ENCODE assay signal across 8 cellular contexts in the genomic region with DNA sequence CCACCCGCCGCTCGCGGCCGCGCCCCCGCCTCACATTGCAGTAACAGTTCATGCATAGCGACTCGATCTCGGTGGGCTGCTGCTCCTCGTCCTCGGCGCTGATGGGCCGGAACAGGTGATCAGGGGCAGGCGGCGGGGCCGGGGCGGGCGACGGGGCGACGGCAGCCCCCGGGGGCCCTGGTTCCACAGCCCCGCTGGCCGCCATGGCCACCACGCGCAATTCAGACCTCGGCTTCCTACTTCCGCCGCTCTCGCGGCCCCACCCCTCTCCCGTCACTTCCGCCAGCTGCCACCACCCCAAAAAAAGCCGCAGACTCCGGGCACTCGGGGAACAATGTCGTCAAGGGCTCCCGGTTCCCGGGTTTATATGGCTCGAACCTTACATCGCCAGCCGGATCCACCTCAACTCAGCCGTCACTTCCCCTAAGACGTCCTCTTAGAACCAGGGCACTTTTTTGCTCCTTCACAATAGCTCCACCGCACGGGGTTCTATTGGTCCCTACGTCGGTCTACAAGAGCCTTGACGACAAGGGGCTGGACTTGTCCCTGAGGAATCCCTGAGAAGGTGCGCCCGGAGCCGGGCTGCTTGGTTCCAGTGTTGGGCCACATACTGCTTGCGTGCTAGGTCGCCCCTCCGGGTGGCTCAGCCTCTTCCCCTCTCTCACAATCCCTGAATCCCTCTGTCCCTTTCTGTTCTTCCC. TPM values are rescaled to one million over a fixed set of nuclear protein-coding genes. Genes with fewer than 3 reads are reported as not detected.
DNase-seq lines count a peak whose midpoint lies in the region; ATAC-seq, FAIRE-seq and TF ChIP-seq lines count a peak whose summit lies in the region.

A gene with protein sequence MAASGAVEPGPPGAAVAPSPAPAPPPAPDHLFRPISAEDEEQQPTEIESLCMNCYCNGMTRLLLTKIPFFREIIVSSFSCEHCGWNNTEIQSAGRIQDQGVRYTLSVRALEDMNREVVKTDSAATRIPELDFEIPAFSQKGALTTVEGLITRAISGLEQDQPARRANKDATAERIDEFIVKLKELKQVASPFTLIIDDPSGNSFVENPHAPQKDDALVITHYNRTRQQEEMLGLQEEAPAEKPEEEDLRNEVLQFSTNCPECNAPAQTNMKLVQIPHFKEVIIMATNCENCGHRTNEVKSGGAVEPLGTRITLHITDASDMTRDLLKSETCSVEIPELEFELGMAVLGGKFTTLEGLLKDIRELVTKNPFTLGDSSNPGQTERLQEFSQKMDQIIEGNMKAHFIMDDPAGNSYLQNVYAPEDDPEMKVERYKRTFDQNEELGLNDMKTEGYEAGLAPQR (minus strand): TSS at position 238 of the 701 bp plus-strand sequence. CDS start 33 bp downstream, at position 205.

- H3K9me3 Mint-ChIP-seq in WTC11: no peaks in the 10 kb centered on the region

- no peaks in the 10 kb centered on the region for H4K20me1 ChIP-seq in mammary epithelial cell (ENCODE audit: insufficient read depth, low read length)

- no peak for FAIRE-seq in small intestine (lab: Jason Lieb, UNC)

- in situ Hi-C loops in mammary epithelial cell (cut with MboI; ENCODE audit: low sequenced_read_pairs in 2 of 2): loop anchor here in 1 of 2 donors (5.0 kb wide), 1 partner anchor 314 kb away; no protein-coding TSS in a partner anchor

- peaks cover 40% of the 10 kb centered on the region for H3K36me3 Mint-ChIP-seq in WTC11

- peak within 1 kb of the TSS; percentile 61 for H3K27ac Mint-ChIP-seq in WTC11

- H3K4me3 Mint-ChIP-seq in WTC11: peak within 1 kb of the TSS; percentile 94

- peak; percentile 80 for ATAC-seq in HG02981 (IDR thresholded peaks at IDR 0.05; ENCODE audit: unreplicated experiment)
- peak; percentile 66 for ATAC-seq in WTC11

- peak within 1 kb of the TSS; percentile 61 to 83 (median 81) for H3K4me3 ChIP-seq in mammary epithelial cell (replicated peaks in 1 of 3; ENCODE audit: insufficient read depth in 1 of 3, low read depth in 2 of 3, low read length in 3 of 3)
- peak within 1 kb of the TSS; percentile 87 to 89 for H3K4me3 ChIP-seq in small intestine (ENCODE audit: low read depth in 1 of 2, low read length in 2 of 2)

- H3K79me2 ChIP-seq in mammary epithelial cell (ENCODE audit: insufficient read depth, low read length): peaks cover 35% of the 10 kb centered on the region

- CTCF ChIA-PET in WTC11 (lab: Charles Lee): interaction anchor here (0.6 to 8.7 kb wide), 10 partner anchors 44 to 351 kb away, joined by 3 to 358 read pairs (median 4); a partner anchor contains a TSS
- CTCF ChIA-PET in mammary epithelial cell (lab: Charles Lee; ENCODE audit: low non-redundant PET): interaction anchor here (0.6 kb wide), 1 partner anchor 356 kb away, joined by 3 read pairs; a partner anchor contains a TSS

- H3K9me3 ChIP-seq in mammary epithelial cell (replicated peaks; ENCODE audit: insufficient read depth, low read length) (no peaks in the 10 kb centered on the region), small intestine (ENCODE audit: control insufficient read depth, low read depth) (no peaks in the 10 kb centered on the region)

- H3K9ac ChIP-seq in mammary epithelial cell (ENCODE audit: insufficient read depth, low read length): peak within 1 kb of the TSS; percentile 90

- POLR2A ChIA-PET in WTC11 (lab: Charles Lee): no interaction called here

- H3K36me3 ChIP-seq in mammary epithelial cell (ENCODE audit: insufficient read depth, low read length) (peaks cover 24% of the 10 kb centered on the region), small intestine (ENCODE audit: control insufficient read depth in 2 of 2, insufficient read depth in 2 of 2, low read length in 2 of 2) (peaks cover 11 to 15% of the 10 kb centered on the region in 2 donors)

- dilution Hi-C loops in mammary epithelial cell (cut with HindIII; ENCODE audit: low sequenced_read_pairs): loop anchor here (25.0 kb wide), 1 partner anchor 324 kb away; no protein-coding TSS in a partner anchor

- peaks cover 23% of the 10 kb centered on the region for H3K27me3 Mint-ChIP-seq in WTC11 (ENCODE audit: low read depth)

- H3K4me2 ChIP-seq in mammary epithelial cell (ENCODE audit: insufficient read depth, low read depth, low read length): peak within 1 kb of the TSS; percentile 92

- peak; percentile 65 for DNase-seq in SIG-M5 treated with dmso at 0.1 percent for 504 hours (lab: John Stamatoyannopoulos, UW; ENCODE audit: unreplicated experiment)
- no peak for DNase-seq in SIG-M5 (lab: John Stamatoyannopoulos, UW)
- DNase-seq in NCI-H2171 treated with DMSO at 0.1 percent for 48 hours (lab: John Stamatoyannopoulos, UW): peak; percentile 82
- DNase-seq in WTC11 (ENCODE audit: low spot score): peak; percentile 72
- peak; percentile 55 for DNase-seq in mammary epithelial cell
- peak; percentile 86 for DNase-seq in iPS-NIHi7 (ENCODE audit: extremely low spot score)
- DNase-seq in small intestine: peak; percentile 88

- BruUV-seq in mammary epithelial cell (replicated peaks; lab: Mats Ljungman, UMichigan): TSS peak; percentile 90

- 2% methylated on average over 23 of the region's 56 CpGs for WGBS in mammary epithelial cell (ENCODE audit: low coverage, missing lambda C conversion rate)
- WGBS in small intestine, 3 donors: 0 to 1% (median 1%) methylated on average over 45 to 56 of the region's 56 CpGs

- peak within 1 kb of the TSS; percentile 75 for H3K27ac ChIP-seq in mammary epithelial cell (ENCODE audit: insufficient read depth, low read depth, low read length)
- H3K27ac ChIP-seq in small intestine (ENCODE audit: low read depth in 1 of 2, low read length in 1 of 2): peak within 1 kb of the TSS; percentile 79 to 84

- peaks cover 22% of the 10 kb centered on the region for H3K4me1 Mint-ChIP-seq in WTC11

- H3K4me1 ChIP-seq in mammary epithelial cell (ENCODE audit: insufficient read depth, low read length): peaks cover 14% of the 10 kb centered on the region
- peaks cover 6 to 8% of the 10 kb centered on the region in 2 donors for H3K4me1 ChIP-seq in small intestine (ENCODE audit: control insufficient read depth in 2 of 2, insufficient read depth in 1 of 2, low read depth in 1 of 2, low read length in 1 of 2)

- intact Hi-C loops in mammary epithelial cell (cut with micrococcal nuclease): loop anchor here (2.0 kb wide), 1 partner anchor 443 kb away; no protein-coding TSS in a partner anchor

- H3K27me3 ChIP-seq in mammary epithelial cell (ENCODE audit: insufficient read depth, low read length) (no peaks in the 10 kb centered on the region), small intestine (ENCODE audit: control insufficient read depth in 2 of 2, insufficient read depth in 2 of 2, low read length in 2 of 2) (no peaks in the 10 kb centered on the region)

- TF ChIP-seq CTCF in WTC11 (IDR thresholded peaks at IDR 0.05) (no peak), mammary epithelial cell (conservative IDR thresholded peaks at IDR 0.05 in 1 of 2, IDR thresholded peaks at IDR 0.05 in 1 of 2; ENCODE audit: extremely low read depth in 1 of 2, insufficient read depth in 1 of 2, low read depth in 1 of 2, low read length in 2 of 2) (no peak)

- peak within 1 kb of the TSS; percentile 91 for H2AFZ ChIP-seq in mammary epithelial cell (ENCODE audit: low read depth, low read length)

TF ChIP-seq in WTC11, 78 proteins besides CTCF, POLR2A, EP300 and RAD21 (continues in another document):
- TF ChIP-seq, protein P1, sequence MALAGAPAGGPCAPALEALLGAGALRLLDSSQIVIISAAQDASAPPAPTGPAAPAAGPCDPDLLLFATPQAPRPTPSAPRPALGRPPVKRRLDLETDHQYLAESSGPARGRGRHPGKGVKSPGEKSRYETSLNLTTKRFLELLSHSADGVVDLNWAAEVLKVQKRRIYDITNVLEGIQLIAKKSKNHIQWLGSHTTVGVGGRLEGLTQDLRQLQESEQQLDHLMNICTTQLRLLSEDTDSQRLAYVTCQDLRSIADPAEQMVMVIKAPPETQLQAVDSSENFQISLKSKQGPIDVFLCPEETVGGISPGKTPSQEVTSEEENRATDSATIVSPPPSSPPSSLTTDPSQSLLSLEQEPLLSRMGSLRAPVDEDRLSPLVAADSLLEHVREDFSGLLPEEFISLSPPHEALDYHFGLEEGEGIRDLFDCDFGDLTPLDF (CRISPR knock-in tag; IDR thresholded peaks at IDR 0.05): no peak
- TF ChIP-seq, protein P2, sequence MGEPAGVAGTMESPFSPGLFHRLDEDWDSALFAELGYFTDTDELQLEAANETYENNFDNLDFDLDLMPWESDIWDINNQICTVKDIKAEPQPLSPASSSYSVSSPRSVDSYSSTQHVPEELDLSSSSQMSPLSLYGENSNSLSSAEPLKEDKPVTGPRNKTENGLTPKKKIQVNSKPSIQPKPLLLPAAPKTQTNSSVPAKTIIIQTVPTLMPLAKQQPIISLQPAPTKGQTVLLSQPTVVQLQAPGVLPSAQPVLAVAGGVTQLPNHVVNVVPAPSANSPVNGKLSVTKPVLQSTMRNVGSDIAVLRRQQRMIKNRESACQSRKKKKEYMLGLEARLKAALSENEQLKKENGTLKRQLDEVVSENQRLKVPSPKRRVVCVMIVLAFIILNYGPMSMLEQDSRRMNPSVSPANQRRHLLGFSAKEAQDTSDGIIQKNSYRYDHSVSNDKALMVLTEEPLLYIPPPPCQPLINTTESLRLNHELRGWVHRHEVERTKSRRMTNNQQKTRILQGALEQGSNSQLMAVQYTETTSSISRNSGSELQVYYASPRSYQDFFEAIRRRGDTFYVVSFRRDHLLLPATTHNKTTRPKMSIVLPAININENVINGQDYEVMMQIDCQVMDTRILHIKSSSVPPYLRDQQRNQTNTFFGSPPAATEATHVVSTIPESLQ (CRISPR knock-in tag; IDR thresholded peaks at IDR 0.05): no peak
- peak; percentile 33; the same call in 1 of the 2 replicates for TF ChIP-seq GABPB1 (CRISPR knock-in tag; IDR thresholded peaks at IDR 0.05)
- TF ChIP-seq SP1 (CRISPR knock-in tag; conservative IDR thresholded peaks at IDR 0.05): peak; percentile 70
- TF ChIP-seq SOX15 (CRISPR knock-in tag; IDR thresholded peaks at IDR 0.05): no peak
- peak; percentile 90 for TF ChIP-seq CREM (CRISPR knock-in tag; IDR thresholded peaks at IDR 0.05)
- TF ChIP-seq, protein P3, sequence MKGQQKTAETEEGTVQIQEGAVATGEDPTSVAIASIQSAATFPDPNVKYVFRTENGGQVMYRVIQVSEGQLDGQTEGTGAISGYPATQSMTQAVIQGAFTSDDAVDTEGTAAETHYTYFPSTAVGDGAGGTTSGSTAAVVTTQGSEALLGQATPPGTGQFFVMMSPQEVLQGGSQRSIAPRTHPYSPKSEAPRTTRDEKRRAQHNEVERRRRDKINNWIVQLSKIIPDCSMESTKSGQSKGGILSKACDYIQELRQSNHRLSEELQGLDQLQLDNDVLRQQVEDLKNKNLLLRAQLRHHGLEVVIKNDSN (CRISPR knock-in tag; IDR thresholded peaks at IDR 0.05): peak; percentile 14; the same call in 1 of the 2 replicates
- no peak for TF ChIP-seq FOXP1 (CRISPR knock-in tag; IDR thresholded peaks at IDR 0.05; ENCODE audit: borderline replicate concordance)
- TF ChIP-seq ZBTB21 (CRISPR knock-in tag; IDR thresholded peaks at IDR 0.05; ENCODE audit: borderline replicate concordance): no peak

RNA-seq across cellular contexts. Expression of the gene that starts here (rescaled TPM):
- total RNA-seq in WTC11 (2021) (55.2 to 59.6 TPM (median 56.6 TPM) in 3 replicates), mammary epithelial cell (10 to 100 TPM; 35.7 to 67.9 TPM)
- polyA plus RNA-seq in mammary epithelial cell (57.6 TPM), small intestine (10 to 100 TPM; 24.5 to 29.1 (median 27.3) TPM)
- polyA minus RNA-seq in mammary epithelial cell: 43.6 TPM
